2 cellular contexts compared by ENCODE assay signal in the genomic region with DNA sequence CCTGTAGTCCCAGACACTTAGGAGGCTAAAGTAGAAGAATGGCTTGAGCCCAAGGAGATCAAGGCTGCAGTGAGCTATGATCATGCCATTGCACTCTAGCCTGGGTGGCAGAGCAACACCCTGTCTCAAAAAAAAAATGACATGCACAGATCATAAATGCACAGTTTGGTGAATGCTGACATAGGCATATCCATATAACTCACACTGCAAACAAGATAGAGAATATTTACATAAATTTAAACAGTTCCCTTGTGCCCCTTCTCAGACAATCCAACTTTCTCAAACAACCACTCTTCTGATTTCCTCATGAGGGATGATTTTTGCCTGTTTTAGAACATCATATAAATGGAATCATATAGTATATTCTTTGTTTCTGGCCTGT.
TF ChIP-seq lines count a peak whose summit lies in the region.

No MANE protein-coding gene starts in this region.

TF ChIP-seq in SK-N-SH, 30 proteins besides CTCF, POLR2A, EP300 and RAD21 (continued from another document):
- TF ChIP-seq, protein P1, sequence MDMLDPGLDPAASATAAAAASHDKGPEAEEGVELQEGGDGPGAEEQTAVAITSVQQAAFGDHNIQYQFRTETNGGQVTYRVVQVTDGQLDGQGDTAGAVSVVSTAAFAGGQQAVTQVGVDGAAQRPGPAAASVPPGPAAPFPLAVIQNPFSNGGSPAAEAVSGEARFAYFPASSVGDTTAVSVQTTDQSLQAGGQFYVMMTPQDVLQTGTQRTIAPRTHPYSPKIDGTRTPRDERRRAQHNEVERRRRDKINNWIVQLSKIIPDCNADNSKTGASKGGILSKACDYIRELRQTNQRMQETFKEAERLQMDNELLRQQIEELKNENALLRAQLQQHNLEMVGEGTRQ (IDR thresholded peaks at IDR 0.05; ENCODE audit: borderline replicate concordance, low read depth, low read length), result no peak
- TF ChIP-seq, protein P2, sequence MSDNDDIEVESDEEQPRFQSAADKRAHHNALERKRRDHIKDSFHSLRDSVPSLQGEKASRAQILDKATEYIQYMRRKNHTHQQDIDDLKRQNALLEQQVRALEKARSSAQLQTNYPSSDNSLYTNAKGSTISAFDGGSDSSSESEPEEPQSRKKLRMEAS (IDR thresholded peaks at IDR 0.05; ENCODE audit: low read depth), result no peak
- TF ChIP-seq EZH2phosphoT487 (IDR thresholded peaks at IDR 0.05; ENCODE audit: borderline replicate concordance, low read depth), result no peak
- no peak for TF ChIP-seq GABPA (IDR thresholded peaks at IDR 0.05; ENCODE audit: low read depth)
- no peak for TF ChIP-seq RFX5 (IDR thresholded peaks at IDR 0.05; ENCODE audit: low read length)
- no peak for TF ChIP-seq FOSL2 (IDR thresholded peaks at IDR 0.05; ENCODE audit: borderline replicate concordance, low read depth)
- TF ChIP-seq RXRA (IDR thresholded peaks at IDR 0.05; ENCODE audit: borderline replicate concordance, low read depth), result no peak
- no peak for TF ChIP-seq JUND (IDR thresholded peaks at IDR 0.05)
- TF ChIP-seq CHD2 (IDR thresholded peaks at IDR 0.05; ENCODE audit: low read length, partially characterized antibody), result no peak
- TF ChIP-seq YY1 (IDR thresholded peaks at IDR 0.05; ENCODE audit: low read depth), result no peak

TF ChIP-seq in SK-N-SH treated with all-trans-retinoic acid at 6 μM for 48 hours, 23 proteins besides CTCF, POLR2A, EP300 and RAD21 (continued from another document):
- TF ChIP-seq, protein P3, sequence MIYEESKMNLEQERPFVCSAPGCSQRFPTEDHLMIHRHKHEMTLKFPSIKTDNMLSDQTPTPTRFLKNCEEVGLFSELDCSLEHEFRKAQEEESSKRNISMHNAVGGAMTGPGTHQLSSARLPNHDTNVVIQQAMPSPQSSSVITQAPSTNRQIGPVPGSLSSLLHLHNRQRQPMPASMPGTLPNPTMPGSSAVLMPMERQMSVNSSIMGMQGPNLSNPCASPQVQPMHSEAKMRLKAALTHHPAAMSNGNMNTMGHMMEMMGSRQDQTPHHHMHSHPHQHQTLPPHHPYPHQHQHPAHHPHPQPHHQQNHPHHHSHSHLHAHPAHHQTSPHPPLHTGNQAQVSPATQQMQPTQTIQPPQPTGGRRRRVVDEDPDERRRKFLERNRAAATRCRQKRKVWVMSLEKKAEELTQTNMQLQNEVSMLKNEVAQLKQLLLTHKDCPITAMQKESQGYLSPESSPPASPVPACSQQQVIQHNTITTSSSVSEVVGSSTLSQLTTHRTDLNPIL (CRISPR knock-in tag; IDR thresholded peaks at IDR 0.05; ENCODE audit: low read depth), result no peak
- TF ChIP-seq ESRRG (CRISPR knock-in tag; IDR thresholded peaks at IDR 0.05), result no peak
- TF ChIP-seq OSR1 (CRISPR knock-in tag; IDR thresholded peaks at IDR 0.05), result no peak
